In genomic region chr9:127168756-127169506, GRCh38 we compare ENCODE assay signal across 20 cellular contexts. TPM values are rescaled to one million over a fixed set of nuclear protein-coding genes. Genes with fewer than 3 reads are reported as not detected.
DNase-seq lines count a peak whose midpoint lies in the region; ATAC-seq and TF ChIP-seq lines count a peak whose summit lies in the region.
"Had no signal": no experiment of that assay in that cellular context is flagged by ENCODE, and none has a peak within 500 bp of the region (broad histone marks: within the 10 kb centered on the region; RNA-seq: fewer than 3 reads in every experiment).

No MANE protein-coding gene starts in this region.

- H3K4me2 ChIP-seq in IMR-90 (ENCODE audit: low read depth, low read length) = no peak overlapping the region
- H3K4me2 ChIP-seq: GM23338 had no signal

- TF ChIP-seq POLR2A in IMR-90 (IDR thresholded peaks at IDR 0.05; ENCODE audit: low read depth, low read length) = no peak

- H3K56ac ChIP-seq in IMR-90 (ENCODE audit: extremely low read depth, insufficient read depth, low read length) = no peak overlapping the region

- BruUV-seq in IMR-90 (replicated peaks; lab: Mats Ljungman, UMichigan) = no TSS peak

- TF ChIP-seq RAD21 in IMR-90 (IDR thresholded peaks at IDR 0.05; ENCODE audit: low read length) = no peak

- H3K27me3 Mint-ChIP-seq in activated CD8-positive, alpha-beta memory T cell treated with anti-CD3 and anti-CD28 coated beads, Interleukin-2, amount 10 ng/mL, durations not matched to agents 7 days and 5 days = no peaks in the 10 kb centered on the region
- no peaks in the 10 kb centered on the region for H3K27me3 Mint-ChIP-seq in activated T-cell treated with anti-CD3 and anti-CD28 coated beads, Interleukin-2, amount 50 U/mL, for 72 hours (ENCODE audit: low read depth)
- H3K27me3 Mint-ChIP-seq: CD4-positive, alpha-beta memory T cell had no signal

- TF ChIP-seq CTCF in IMR-90 (conservative IDR thresholded peaks at IDR 0.05; ENCODE audit: low read depth, low read length) = no peak

- H3K9ac ChIP-seq in IMR-90 (ENCODE audit: low read depth, low read length) = no peak overlapping the region

- no peaks in the 10 kb centered on the region for H3K36me3 Mint-ChIP-seq in activated CD8-positive, alpha-beta memory T cell treated with anti-CD3 and anti-CD28 coated beads, Interleukin-2, amount 10 ng/mL, durations not matched to agents 7 days and 5 days
- H3K36me3 Mint-ChIP-seq in stimulated activated effector memory CD8-positive, alpha-beta T cell treated with anti-CD3 and anti-CD28 coated beads, Interleukin-12 subunit alpha, Interleukin-12 subunit beta, amount 100 ng/mL, for 72 hours = no peaks in the 10 kb centered on the region
- no peaks in the 10 kb centered on the region for H3K36me3 Mint-ChIP-seq in activated T-cell treated with anti-CD3 and anti-CD28 coated beads, Interleukin-2, amount 50 U/mL, for 72 hours (ENCODE audit: insufficient read depth in 2 of 2)

- H3K4ac ChIP-seq in IMR-90 (ENCODE audit: low read depth, low read length) = no peak overlapping the region

- POLR2A ChIA-PET in IMR-90 (lab: Charles Lee; ENCODE audit: unreplicated experiment) = no interaction called here

- no peak overlapping the region for H3K14ac ChIP-seq in IMR-90 (replicated peaks; ENCODE audit: low read depth, low read length)

- H3K4me3 ChIP-seq in IMR-90 (ENCODE audit: insufficient read depth, low read depth, low read length) = no peak overlapping the region
- H3K4me3 ChIP-seq: GM23338 had no signal

- H3K9me3 Mint-ChIP-seq in activated CD8-positive, alpha-beta memory T cell treated with anti-CD3 and anti-CD28 coated beads, Interleukin-2, amount 10 ng/mL, durations not matched to agents 7 days and 5 days (ENCODE audit: low read depth) = no peaks in the 10 kb centered on the region
- H3K9me3 Mint-ChIP-seq in stimulated activated effector memory CD8-positive, alpha-beta T cell treated with anti-CD3 and anti-CD28 coated beads, Interleukin-12 subunit alpha, Interleukin-12 subunit beta, amount 100 ng/mL, for 72 hours = no peaks in the 10 kb centered on the region
- no peaks in the 10 kb centered on the region for H3K9me3 Mint-ChIP-seq in activated T-cell treated with anti-CD3 and anti-CD28 coated beads, Interleukin-2, amount 50 U/mL, for 72 hours
- H3K9me3 Mint-ChIP-seq: CD4-positive, alpha-beta memory T cell; GM23338 had no signal

- H3K4me1 Mint-ChIP-seq in activated CD8-positive, alpha-beta memory T cell treated with anti-CD3 and anti-CD28 coated beads, Interleukin-2, amount 10 ng/mL, durations not matched to agents 7 days and 5 days = peaks cover 4% of the 10 kb centered on the region
- H3K4me1 Mint-ChIP-seq in stimulated activated effector memory CD8-positive, alpha-beta T cell treated with anti-CD3 and anti-CD28 coated beads, Interleukin-12 subunit alpha, Interleukin-12 subunit beta, amount 100 ng/mL, for 72 hours = peaks cover 6% of the 10 kb centered on the region
- peaks cover under 1% of the 10 kb centered on the region for H3K4me1 Mint-ChIP-seq in activated T-cell treated with anti-CD3 and anti-CD28 coated beads, Interleukin-2, amount 50 U/mL, for 72 hours (ENCODE audit: low read depth)

- no peak overlapping the region for H4K8ac ChIP-seq in IMR-90 (ENCODE audit: low read depth in 2 of 2, low read length in 2 of 2)

- no peak overlapping the region for H2AK5ac ChIP-seq in IMR-90 (ENCODE audit: low read depth, low read length)

- H2AFZ ChIP-seq in IMR-90 (replicated peaks; ENCODE audit: low read length, poor library complexity) = peak overlapping the region; percentile 26
- H2AFZ ChIP-seq: GM23338 had no signal

- no peak overlapping the region for H3K27ac ChIP-seq in IMR-90 (ENCODE audit: insufficient read depth, low read length)

- H3K27me3 ChIP-seq in IMR-90 (ENCODE audit: control insufficient read depth, insufficient read depth, low read length) = no peaks in the 10 kb centered on the region

- H3K18ac ChIP-seq in IMR-90 (ENCODE audit: low read depth, low read length) = no peak overlapping the region

- ATAC-seq in IMR-90 (ENCODE audit: low read depth) (no peak), GM18517 (IDR thresholded peaks at IDR 0.05; ENCODE audit: unreplicated experiment) (no peak)
- no peak for ATAC-seq in activated CD8-positive, alpha-beta memory T cell treated with anti-CD3 and anti-CD28 coated beads, Interleukin-2, amount 10 ng/mL, durations not matched to agents 7 days and 5 days
- no peak for ATAC-seq in stimulated activated effector memory CD8-positive, alpha-beta T cell treated with anti-CD3 and anti-CD28 coated beads, Interleukin-12 subunit alpha, Interleukin-12 subunit beta, amount 100 ng/mL, for 72 hours
- ATAC-seq in activated T-cell treated with anti-CD3 and anti-CD28 coated beads, Interleukin-2, amount 50 U/mL, for 72 hours (replicated peaks in 1 of 2) = no peak
- ATAC-seq: GM23338 had no signal

- no peak overlapping the region for H3K27ac Mint-ChIP-seq in activated CD8-positive, alpha-beta memory T cell treated with anti-CD3 and anti-CD28 coated beads, Interleukin-2, amount 10 ng/mL, durations not matched to agents 7 days and 5 days
- H3K27ac Mint-ChIP-seq in stimulated activated effector memory CD8-positive, alpha-beta T cell treated with anti-CD3 and anti-CD28 coated beads, Interleukin-12 subunit alpha, Interleukin-12 subunit beta, amount 100 ng/mL, for 72 hours = peak overlapping the region; percentile 60
- no peak overlapping the region for H3K27ac Mint-ChIP-seq in activated T-cell treated with anti-CD3 and anti-CD28 coated beads, Interleukin-2, amount 50 U/mL, for 72 hours
- H3K27ac Mint-ChIP-seq: CD4-positive, alpha-beta memory T cell; GM23338 had no signal

- DNase-seq in IMR-90 (no peak), islet precursor cell (peak; percentile 34), NCI-H2171 (lab: John Stamatoyannopoulos, UW) (no peak), DMS153 (lab: John Stamatoyannopoulos, UW) (no peak)
- peak; percentile 38 for DNase-seq in activated CD8-positive, alpha-beta memory T cell treated with anti-CD3 and anti-CD28 coated beads, Interleukin-2, amount 10 ng/mL, durations not matched to agents 7 days and 5 days
- no peak for DNase-seq in stimulated activated effector memory CD8-positive, alpha-beta T cell treated with anti-CD3 and anti-CD28 coated beads, Interleukin-12 subunit alpha, Interleukin-12 subunit beta, amount 100 ng/mL, for 72 hours (ENCODE audit: low spot score in 2 of 2)
- no peak for DNase-seq in activated T-cell treated with anti-CD3 and anti-CD28 coated beads, Interleukin-2, amount 50 U/mL, for 72 hours
- DNase-seq: AML-193; CD4-positive, alpha-beta memory T cell; GF-D8; KBM-7; NCI-H1048; NCI-H1694; NCI-H2107; NCI-H345; NCI-H69; NK-92 treated with Interleukin-12 subunit alpha and Interleukin-12 subunit beta, amount 100 ng/mL, for 24 hours; OCI-M1 had no signal

- H4K20me1 ChIP-seq in IMR-90 (ENCODE audit: insufficient read depth, low read length) = no peaks in the 10 kb centered on the region

- H3K9me3 ChIP-seq in IMR-90 (ENCODE audit: control insufficient read depth, insufficient read depth, low read length) = no peaks in the 10 kb centered on the region

- 0 out of 2 replicates have a peak, but pooled peaks cover 3% of the 10 kb centered on the region for H3K9me1 ChIP-seq in IMR-90 (ENCODE audit: insufficient read depth, low read length)

- in situ Hi-C loops in IMR-90 (cut with MboI; ENCODE audit: low sequenced_read_pairs) = no loop called here

- WGBS in IMR-90 (ENCODE audit: extremely low coverage in 2 of 2, insufficient read length in 1 of 2), 2 experiments = 100% methylated on average over 4 of the region's 10 CpGs; no CpG with 5 or more reads in 1 of the 2 experiments

- H3K23ac ChIP-seq in IMR-90 (ENCODE audit: low read depth, low read length) = no peak overlapping the region

- H2BK15ac ChIP-seq in IMR-90 (ENCODE audit: low read depth, low read length) = no peak overlapping the region

- no peak overlapping the region for H2BK20ac ChIP-seq in IMR-90 (ENCODE audit: low read depth, low read length)

- H2AK9ac ChIP-seq in IMR-90 (replicated peaks; ENCODE audit: low read depth, low read length, poor library complexity) = no peak overlapping the region

- no peaks in the 10 kb centered on the region for H3K36me3 ChIP-seq in IMR-90 (ENCODE audit: control insufficient read depth, insufficient read depth, low read length)

- no peak overlapping the region for H2BK120ac ChIP-seq in IMR-90 (ENCODE audit: low read depth, low read length)

- dilution Hi-C loops in IMR-90 (cut with HindIII; ENCODE audit: low sequenced_read_pairs, unreplicated experiment) = no loop called here

- H3K4me3 Mint-ChIP-seq in activated CD8-positive, alpha-beta memory T cell treated with anti-CD3 and anti-CD28 coated beads, Interleukin-2, amount 10 ng/mL, durations not matched to agents 7 days and 5 days = no peak overlapping the region
- no peak overlapping the region for H3K4me3 Mint-ChIP-seq in stimulated activated effector memory CD8-positive, alpha-beta T cell treated with anti-CD3 and anti-CD28 coated beads, Interleukin-12 subunit alpha, Interleukin-12 subunit beta, amount 100 ng/mL, for 72 hours
- no peak overlapping the region for H3K4me3 Mint-ChIP-seq in activated T-cell treated with anti-CD3 and anti-CD28 coated beads, Interleukin-2, amount 50 U/mL, for 72 hours
- H3K4me3 Mint-ChIP-seq: CD4-positive, alpha-beta memory T cell; GM23338 had no signal

- peaks cover 3% of the 10 kb centered on the region for H3K4me1 ChIP-seq in IMR-90 (ENCODE audit: control insufficient read depth, insufficient read depth, low read length)

- CTCF ChIA-PET in IMR-90 (lab: Yijun Ruan, JAX) = no interaction called here
- CTCF ChIA-PET in activated CD8-positive, alpha-beta memory T cell treated with anti-CD3 and anti-CD28 coated beads, Interleukin-2, amount 10 ng/mL, durations not matched to agents 7 days and 5 days (lab: Charles Lee) = interaction anchor here (0.6 to 1.6 kb wide), 2 partner anchors 22 to 30 kb away, joined by 3 to 4 read pairs; no protein-coding TSS in a partner anchor

- no peak overlapping the region for H4K5ac ChIP-seq in IMR-90 (ENCODE audit: low read depth, low read length)

- H4K91ac ChIP-seq in IMR-90 (ENCODE audit: insufficient read depth, low read depth, low read length) = no peak overlapping the region

- intact Hi-C loops in IMR-90 (cut with micrococcal nuclease) = no loop called here

- no peak overlapping the region for H2BK5ac ChIP-seq in IMR-90 (ENCODE audit: low read depth, low read length, poor library complexity, severe bottlenecking)

- no peaks in the 10 kb centered on the region for H3K79me1 ChIP-seq in IMR-90 (ENCODE audit: low read depth in 1 of 2, low read length in 2 of 2)

RNA-seq across cellular contexts. Expression of gene ANGPTL2, which starts 46.5 kb away (rescaled TPM):
- total RNA-seq in IMR-90 (2012; rRNA removed) = 9.5 and 14.7 TPM in 2 replicates
- 23.5 and 25.1 TPM in 2 replicates for polyA plus RNA-seq in IMR-90 (2012; rRNA removed)
- 17.2 and 30.6 TPM in 2 replicates for polyA plus RNA-seq in IMR-90 (2012; cell fraction: cytosol; rRNA removed)
- polyA plus RNA-seq in IMR-90 (2012; cell fraction: nucleus; rRNA removed; ENCODE audit: low replicate concordance) = 24.7 and 29.8 TPM in 2 replicates
- not detected for total RNA-seq in activated CD8-positive, alpha-beta memory T cell treated with anti-CD3 and anti-CD28 coated beads, Interleukin-2, amount 10 ng/mL, durations not matched to agents 7 days and 5 days
- total RNA-seq in activated T-cell treated with anti-CD3 and anti-CD28 coated beads, Interleukin-2, amount 50 U/mL, for 72 hours = not detected
- total RNA-seq: CD4-positive, alpha-beta memory T cell had no signal
- polyA plus RNA-seq: CD4-positive, alpha-beta memory T cell had no signal

Comparison
In these comparisons a context has a peak if more than half of its experiments do, and no peak if none do; other contexts are left out.
1. DNase-seq: peak in activated CD8-positive, alpha-beta memory T cell treated with anti-CD3 and anti-CD28 coated beads, Interleukin-2, amount 10 ng/mL, durations not matched to agents 7 days and 5 days (single experiment) and islet precursor cell (single experiment); none in IMR-90 (single experiment), stimulated activated effector memory CD8-positive, alpha-beta T cell treated with anti-CD3 and anti-CD28 coated beads, Interleukin-12 subunit alpha, Interleukin-12 subunit beta, amount 100 ng/mL, for 72 hours (0 of 2), activated T-cell treated with anti-CD3 and anti-CD28 coated beads, Interleukin-2, amount 50 U/mL, for 72 hours (0 of 2), NCI-H2171 (single experiment) and DMS153 (single experiment).
2. RNA of gene ANGPTL2, which starts 46.5 kb away (total RNA-seq): 9.5 to 14.7 TPM in IMR-90; not detected in activated CD8-positive, alpha-beta memory T cell treated with anti-CD3 and anti-CD28 coated beads, Interleukin-2, amount 10 ng/mL, durations not matched to agents 7 days and 5 days and not detected in activated T-cell treated with anti-CD3 and anti-CD28 coated beads, Interleukin-2, amount 50 U/mL, for 72 hours; every median in the first group is over 10 times any median in the second.